In genomic region chr1:158145173-158145719, GRCh38 we compare ENCODE assay signal across 11 cellular contexts.
A peak's percentile ranks its signal among the peaks of the same experiment; 100 is the strongest.
DNase-seq lines count a peak whose midpoint lies in the region; ATAC-seq and TF ChIP-seq lines count a peak whose summit lies in the region.
"Had no signal": no experiment of that assay in that cellular context is flagged by ENCODE, and none has a peak within 500 bp of the region (broad histone marks: within the 10 kb centered on the region; RNA-seq: fewer than 3 reads in every experiment).

No MANE protein-coding gene starts in this region.

- H3K4me3 ChIP-seq in epithelial cell of esophagus (ENCODE audit: low read length), result no peak overlapping the region
- H3K4me3 ChIP-seq: BLaER1 treated with 17β-estradiol and CSF1 and Interleukin-3, amounts not matched to agents 10 nM and 100 nM had no signal

- no peak for ATAC-seq in GM21526 (IDR thresholded peaks at IDR 0.05; ENCODE audit: low FRiP score, unreplicated experiment)

- DNase-seq in AG09319 (ENCODE audit: extremely low read depth, low read depth), result peak; percentile 28
- peak; percentile 39 to 45 for DNase-seq in NCI-H446 (lab: John Stamatoyannopoulos, UW)
- peak; percentile 69 for DNase-seq in epithelial cell of esophagus (ENCODE audit: low read depth)
- peak; percentile 84 for DNase-seq in medulla oblongata (ENCODE audit: extremely low spot score)
- DNase-seq in 8988T, result no peak
- no peak for DNase-seq in amniotic stem cell (lab: John Stamatoyannopoulos, UW)
- no peak for DNase-seq in OCI-M2 (lab: John Stamatoyannopoulos, UW; ENCODE audit: unreplicated experiment)
- DNase-seq: activated CD4-positive, alpha-beta T cell treated with anti-CD3 and anti-CD28 coated beads for 4 hours; NCI-H1436 had no signal

- TF ChIP-seq CTCF in AG09319 (IDR thresholded peaks at IDR 0.05; ENCODE audit: low read depth, low read length), result no peak
- no peak for TF ChIP-seq CTCF in epithelial cell of esophagus (IDR thresholded peaks at IDR 0.05; ENCODE audit: insufficient read depth, low read depth, low read length, missing control alignments)

Comparison
In these comparisons a context has a peak if more than half of its experiments do, and no peak if none do; other contexts are left out.
1. DNase-seq: peak in AG09319 (single experiment), NCI-H446 (2 of 2), epithelial cell of esophagus (single experiment) and medulla oblongata (single experiment); none in 8988T (single experiment), amniotic stem cell (single experiment) and OCI-M2 (single experiment).